Comparison of ENCODE assay signal across 17 cellular contexts in genomic region chr17:64226132-64226531, GRCh38. TPM values are rescaled to one million over a fixed set of nuclear protein-coding genes. Genes with fewer than 3 reads are reported as not detected.
A peak's percentile ranks its signal among the peaks of the same experiment; 100 is the strongest.
DNase-seq lines count a peak whose midpoint lies in the region; ATAC-seq and TF ChIP-seq lines count a peak whose summit lies in the region.
"Had no signal": no experiment of that assay in that cellular context is flagged by ENCODE, and none has a peak within 500 bp of the region (broad histone marks: within the 10 kb centered on the region; RNA-seq: fewer than 3 reads in every experiment).

No MANE protein-coding gene starts in this region.

- TF ChIP-seq CTCF in fibroblast of pulmonary artery (IDR thresholded peaks at IDR 0.05; ENCODE audit: low read length, missing control alignments): no peak
- no peak for TF ChIP-seq CTCF in testis (IDR thresholded peaks at IDR 0.05)

- ATAC-seq in GM18870 (IDR thresholded peaks at IDR 0.05; ENCODE audit: unreplicated experiment): no peak
- ATAC-seq in activated naive CD8-positive, alpha-beta T cell treated with anti-CD3 and anti-CD28 coated beads, Interleukin-2, amount 50 U/mL, for 24 hours: no peak
- ATAC-seq: A549; CD8-positive, alpha-beta T cell; HCT116; HepG2 had no signal

- no peaks in the 10 kb centered on the region for H3K9me3 Mint-ChIP-seq in activated naive CD8-positive, alpha-beta T cell treated with anti-CD3 and anti-CD28 coated beads, Interleukin-2, amount 50 U/mL, for 24 hours
- H3K9me3 Mint-ChIP-seq: CD14-positive monocyte; CD8-positive, alpha-beta T cell had no signal

- no peaks in the 10 kb centered on the region for H3K36me3 ChIP-seq in testis (ENCODE audit: low read depth, missing control alignments)

- DNase-seq in GM03348 (ENCODE audit: low spot score) (peak; percentile 31), amniotic epithelial cell (ENCODE audit: low read depth) (peak; percentile 48), fibroblast of pulmonary artery (ENCODE audit: low read depth) (peak; percentile 20), cortex of kidney (lab: John Stamatoyannopoulos, UW) (no peak), testis (no peak)
- no peak for DNase-seq in activated naive CD8-positive, alpha-beta T cell treated with anti-CD3 and anti-CD28 coated beads, Interleukin-2, amount 50 U/mL, for 24 hours
- DNase-seq: CD8-positive, alpha-beta T cell; COR-L47; DMS153; DMS79 treated with DMSO at 0.1 percent for 48 hours; GDM1; GM23248 had no signal

- H3K9me3 ChIP-seq in testis: no peaks in the 10 kb centered on the region
- H3K9me3 ChIP-seq: A549 had no signal

- no peak overlapping the region for H3K27ac ChIP-seq in testis
- H3K27ac ChIP-seq: A549, GM23248 had no signal

- no peak for TF ChIP-seq POLR2A in testis (IDR thresholded peaks at IDR 0.05)

- H3K4me1 Mint-ChIP-seq in activated naive CD8-positive, alpha-beta T cell treated with anti-CD3 and anti-CD28 coated beads, Interleukin-2, amount 50 U/mL, for 24 hours: peaks cover 1% of the 10 kb centered on the region

- no peak overlapping the region for H3K27ac Mint-ChIP-seq in activated naive CD8-positive, alpha-beta T cell treated with anti-CD3 and anti-CD28 coated beads, Interleukin-2, amount 50 U/mL, for 24 hours
- H3K27ac Mint-ChIP-seq: CD8-positive, alpha-beta T cell had no signal

- no peaks in the 10 kb centered on the region for H3K27me3 Mint-ChIP-seq in activated naive CD8-positive, alpha-beta T cell treated with anti-CD3 and anti-CD28 coated beads, Interleukin-2, amount 50 U/mL, for 24 hours

- H3K4me3 ChIP-seq in fibroblast of pulmonary artery (replicated peaks; ENCODE audit: low read depth, low read length) (no peak overlapping the region), testis (no peak overlapping the region)
- H3K4me3 ChIP-seq: A549, GM23248 had no signal

- peaks cover 2% of the 10 kb centered on the region for H3K36me3 Mint-ChIP-seq in activated naive CD8-positive, alpha-beta T cell treated with anti-CD3 and anti-CD28 coated beads, Interleukin-2, amount 50 U/mL, for 24 hours (ENCODE audit: low read depth)
- H3K36me3 Mint-ChIP-seq: CD8-positive, alpha-beta T cell had no signal

- WGBS in testis, 2 donors: 91 to 95% methylated on average over 1 of the region's 1 CpG

- H3K4me3 Mint-ChIP-seq in activated naive CD8-positive, alpha-beta T cell treated with anti-CD3 and anti-CD28 coated beads, Interleukin-2, amount 50 U/mL, for 24 hours: no peak overlapping the region
- H3K4me3 Mint-ChIP-seq: CD14-positive monocyte; CD8-positive, alpha-beta T cell had no signal

- no peaks in the 10 kb centered on the region for H3K27me3 ChIP-seq in testis

- H3K4me1 ChIP-seq in testis: peaks cover 4% of the 10 kb centered on the region

- intact Hi-C loops in testis (cut with DNase I; ENCODE audit: low total_unique reads): no loop called here

RNA-seq across cellular contexts. Expression of gene TEX2, which starts 36.9 kb away (rescaled TPM):
- 10 to 100 TPM; 66.0 to 99.9 TPM for total RNA-seq in testis
- 136 TPM for polyA plus RNA-seq in testis (ENCODE audit: insufficient read depth, low read depth, low replicate concordance)

Comparison
In these comparisons a context has a peak if more than half of its experiments do, and no peak if none do; other contexts are left out.
1. DNase-seq: peak in GM03348 (single experiment), amniotic epithelial cell (single experiment) and fibroblast of pulmonary artery (single experiment); none in cortex of kidney (single experiment), testis (single experiment) and activated naive CD8-positive, alpha-beta T cell treated with anti-CD3 and anti-CD28 coated beads, Interleukin-2, amount 50 U/mL, for 24 hours (single experiment).